ENCODE assay signal across 8 cellular contexts in genomic region chr4:5588046-5588445, GRCh38.
"Had no signal": no experiment of that assay in that cellular context is flagged by ENCODE, and none has a peak within 500 bp of the region (broad histone marks: within the 10 kb centered on the region; RNA-seq: fewer than 3 reads in every experiment).

No MANE protein-coding gene starts in this region.

- ATAC-seq: GM12878 had no signal

- DNase-seq: GDM1, GF-D8 had no signal

- H3K4me3 ChIP-seq: GM12878 had no signal

- FAIRE-seq: G401.6, GM12878, GM12891, GM12892, GM18507, GM19239 had no signal
